Comparison of ENCODE assay signal across 1 cellular context in genomic region chr6:17923401-17923863, GRCh38.
TF ChIP-seq lines count a peak whose summit lies in the region.

No MANE protein-coding gene starts in this region.

TF ChIP-seq in K562, 482 proteins besides CTCF, POLR2A, EP300 and RAD21 (continued from another document):
- TF ChIP-seq MEIS2 (IDR thresholded peaks at IDR 0.05; ENCODE audit: partially characterized antibody) = peak; percentile 61
- TF ChIP-seq SMAD4 (CRISPR knock-in tag; conservative IDR thresholded peaks at IDR 0.05) = peak; percentile 85
- TF ChIP-seq PKNOX1 (IDR thresholded peaks at IDR 0.05) = 0 out of 2 replicates have a peak, but pooled peaks have one; percentile 5
- TF ChIP-seq ZNF277 (CRISPR knock-in tag; IDR thresholded peaks at IDR 0.05; ENCODE audit: borderline replicate concordance) = no peak
- TF ChIP-seq SNAPC5 (CRISPR knock-in tag; IDR thresholded peaks at IDR 0.05) = no peak
- TF ChIP-seq GABPB1 (CRISPR knock-in tag; IDR thresholded peaks at IDR 0.05) = no peak
- TF ChIP-seq PBX2 (CRISPR knock-in tag; IDR thresholded peaks at IDR 0.05; ENCODE audit: low read depth) = no peak
- peak; percentile 77 for TF ChIP-seq PBX2 (tag; conservative IDR thresholded peaks at IDR 0.05; ENCODE audit: low read depth)
- TF ChIP-seq C11orf30 (IDR thresholded peaks at IDR 0.05; ENCODE audit: low read depth) = no peak
- TF ChIP-seq ATF1 (CRISPR knock-in tag; IDR thresholded peaks at IDR 0.05) = no peak
- TF ChIP-seq ATF1 (tag; IDR thresholded peaks at IDR 0.05) = no peak
- TF ChIP-seq ZFX (CRISPR knock-in tag; IDR thresholded peaks at IDR 0.05) = no peak
